8 cellular contexts compared by ENCODE assay signal in genomic region chr19:45667620-45668341, GRCh38. TPM values are rescaled to one million over a fixed set of nuclear protein-coding genes. Genes with fewer than 3 reads are reported as not detected.
A peak's percentile ranks its signal among the peaks of the same experiment; 100 is the strongest.
DNase-seq lines count a peak whose midpoint lies in the region; ATAC-seq, FAIRE-seq and TF ChIP-seq lines count a peak whose summit lies in the region.

GIPR (plus strand) TSS chr19:45668221; CDS start chr19:45669521, 1,300 bp downstream.

- peak within 1 kb of the TSS; percentile 19 for H3K4me3 ChIP-seq in AG09309 (ENCODE audit: control insufficient read depth, low read depth, low read length)

- DNase-seq in AG09309 (ENCODE audit: low read depth) (no peak), RCC 7860 (ENCODE audit: low spot score) (peak; percentile 70), head of caudate nucleus (peak in 38 of 42 donors; percentile 19 to 71 (median 44)), retina (peak; percentile 33), superior temporal gyrus (ENCODE audit: extremely low spot score) (no peak)
- peak; percentile 45 for DNase-seq in activated T-helper 2 cell treated with anti-CD3 and anti-CD28 coated beads, Interferon-gamma antibody, Interleukin-2, Interleukin-4, amounts not matched to agents 10 μg/mL and 5 μg/mL and 100 μg/mL, durations not matched to agents 14 hours and 24 hours and 36 hours (ENCODE audit: low spot score)

- peaks cover 23% of the 10 kb centered on the region for H3K4me1 Mint-ChIP-seq in activated T-helper 2 cell treated with anti-CD3 and anti-CD28 coated beads, Interferon-gamma antibody, Interleukin-2, Interleukin-4, amounts not matched to agents 10 μg/mL and 5 μg/mL and 100 μg/mL, durations not matched to agents 14 hours and 24 hours and 36 hours (ENCODE audit: low read depth)

- H3K4me3 Mint-ChIP-seq in activated T-helper 2 cell treated with anti-CD3 and anti-CD28 coated beads, Interferon-gamma antibody, Interleukin-2, Interleukin-4, amounts not matched to agents 10 μg/mL and 5 μg/mL and 100 μg/mL, durations not matched to agents 14 hours and 24 hours and 36 hours (ENCODE audit: low read depth), result peak within 1 kb of the TSS; percentile 87

- peaks cover 5% of the 10 kb centered on the region for H3K27me3 Mint-ChIP-seq in activated T-helper 2 cell treated with anti-CD3 and anti-CD28 coated beads, Interferon-gamma antibody, Interleukin-2, Interleukin-4, amounts not matched to agents 10 μg/mL and 5 μg/mL and 100 μg/mL, durations not matched to agents 14 hours and 24 hours and 36 hours (ENCODE audit: low read depth)

- FAIRE-seq in RCC 7860 (lab: Jason Lieb, UNC), result no peak

- no peaks in the 10 kb centered on the region for H3K36me3 Mint-ChIP-seq in activated T-helper 2 cell treated with anti-CD3 and anti-CD28 coated beads, Interferon-gamma antibody, Interleukin-2, Interleukin-4, amounts not matched to agents 10 μg/mL and 5 μg/mL and 100 μg/mL, durations not matched to agents 14 hours and 24 hours and 36 hours (ENCODE audit: low read depth)

- H3K9me3 Mint-ChIP-seq in activated T-helper 2 cell treated with anti-CD3 and anti-CD28 coated beads, Interferon-gamma antibody, Interleukin-2, Interleukin-4, amounts not matched to agents 10 μg/mL and 5 μg/mL and 100 μg/mL, durations not matched to agents 14 hours and 24 hours and 36 hours, result no peaks in the 10 kb centered on the region

- ATAC-seq in GM21737 (IDR thresholded peaks at IDR 0.05; ENCODE audit: unreplicated experiment) (peak; percentile 34), GM18861 (IDR thresholded peaks at IDR 0.05; ENCODE audit: unreplicated experiment) (no peak)

- TF ChIP-seq CTCF in AG09309 (IDR thresholded peaks at IDR 0.05; ENCODE audit: control insufficient read depth, insufficient read depth, low read depth, low read length, missing control alignments), result no peak

- intact Hi-C loops in activated T-helper 2 cell treated with anti-CD3 and anti-CD28 coated beads, Interferon-gamma antibody, Interleukin-2, Interleukin-4, amounts not matched to agents 10 μg/mL and 5 μg/mL and 100 μg/mL, durations not matched to agents 14 hours and 24 hours and 36 hours (cut with micrococcal nuclease), result no loop called here
- intact Hi-C loops in head of caudate nucleus (cut with DNase I), result no loop called here

- peak within 1 kb of the TSS; percentile 77 for H3K27ac Mint-ChIP-seq in activated T-helper 2 cell treated with anti-CD3 and anti-CD28 coated beads, Interferon-gamma antibody, Interleukin-2, Interleukin-4, amounts not matched to agents 10 μg/mL and 5 μg/mL and 100 μg/mL, durations not matched to agents 14 hours and 24 hours and 36 hours

RNA-seq across cellular contexts. Expression of gene GIPR, which starts in this region (rescaled TPM):
- total RNA-seq in activated T-helper 2 cell treated with anti-CD3 and anti-CD28 coated beads, Interferon-gamma antibody, Interleukin-2, Interleukin-4, amounts not matched to agents 10 μg/mL and 5 μg/mL and 100 μg/mL, durations not matched to agents 14 hours and 24 hours and 36 hours, result 9.3 and 9.5 TPM in 2 replicates

Comparison
In these comparisons a context has a peak if more than half of its experiments do, and no peak if none do; other contexts are left out.
1. DNase-seq: peak in RCC 7860 (single experiment), activated T-helper 2 cell treated with anti-CD3 and anti-CD28 coated beads, Interferon-gamma antibody, Interleukin-2, Interleukin-4, amounts not matched to agents 10 μg/mL and 5 μg/mL and 100 μg/mL, durations not matched to agents 14 hours and 24 hours and 36 hours (single experiment), head of caudate nucleus (38 of 42) and retina (single experiment); none in AG09309 (single experiment) and superior temporal gyrus (single experiment).